9 cellular contexts compared by ENCODE assay signal in the genomic region with DNA sequence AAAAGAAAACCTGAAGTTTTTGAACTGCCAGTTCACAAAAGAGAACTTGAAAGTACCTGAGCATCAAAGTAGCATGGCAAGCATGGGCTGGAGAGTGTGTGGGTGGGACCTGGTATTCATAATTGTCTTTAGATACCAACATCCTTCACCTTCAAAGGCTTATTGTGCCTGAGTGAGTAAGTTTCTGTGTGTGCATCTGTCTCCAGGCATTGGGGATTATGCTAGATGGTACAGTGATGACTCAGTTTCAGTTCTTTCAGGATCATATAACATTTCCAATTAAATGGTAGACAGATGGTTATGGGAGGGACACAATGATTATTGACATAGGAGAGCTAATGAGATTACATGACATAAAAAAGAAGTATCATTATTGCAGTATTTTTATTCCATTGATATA.
DNase-seq lines count a peak whose midpoint lies in the region; ATAC-seq and TF ChIP-seq lines count a peak whose summit lies in the region.
"Had no signal": no experiment of that assay in that cellular context is flagged by ENCODE, and none has a peak within 500 bp of the region (broad histone marks: within the 10 kb centered on the region; RNA-seq: fewer than 3 reads in every experiment).

No MANE protein-coding gene starts in this region.

- peaks cover 3% of the 10 kb centered on the region for H3K4me1 Mint-ChIP-seq in CD14-positive monocyte

- H3K9me3 Mint-ChIP-seq in CD14-positive monocyte, result no peaks in the 10 kb centered on the region

- H3K27me3 Mint-ChIP-seq in CD14-positive monocyte (ENCODE audit: low read depth in 3 of 3), result no peaks in the 10 kb centered on the region

- H3K4me3 ChIP-seq in coronary artery, result no peak overlapping the region

- H3K27ac ChIP-seq in coronary artery, result no peak overlapping the region
- H3K27ac ChIP-seq: neutrophil had no signal

- TF ChIP-seq CTCF in CD14-positive monocyte (IDR thresholded peaks at IDR 0.05) (no peak), coronary artery (IDR thresholded peaks at IDR 0.05) (no peak)

- ATAC-seq in GM18870 (IDR thresholded peaks at IDR 0.05; ENCODE audit: unreplicated experiment), result peak; percentile 58

- H3K36me3 Mint-ChIP-seq in CD14-positive monocyte, result peaks cover 20 to 22% of the 10 kb centered on the region in 2 donors

- no peak overlapping the region for H3K4me3 Mint-ChIP-seq in CD14-positive monocyte

- H3K27ac Mint-ChIP-seq in CD14-positive monocyte, result peak overlapping the region in 1 of 7 donors; percentile 30

- peak; percentile 80 for DNase-seq in NCI-H2171 (lab: John Stamatoyannopoulos, UW)
- DNase-seq in amniotic stem cell (lab: John Stamatoyannopoulos, UW), result peak; percentile 31
- peak; percentile 40 to 67 for DNase-seq in stimulated activated CD4-positive, alpha-beta T cell treated with anti-CD3 and anti-CD28 coated beads, Interleukin-4, amount 100 ng/mL, for 48 hours (ENCODE audit: low read depth in 2 of 2)
- DNase-seq in CD14-positive monocyte (ENCODE audit: low spot score), result no peak
- DNase-seq in coronary artery (ENCODE audit: low spot score), result no peak
- DNase-seq in NOMO-1 treated with DMSO at 0.1 percent for 48 hours (lab: John Stamatoyannopoulos, UW; ENCODE audit: unreplicated experiment), result no peak
- no peak for DNase-seq in HUDEP-2 (lab: John Stamatoyannopoulos, UW; ENCODE audit: unreplicated experiment in 76 of 76)

- intact Hi-C loops in CD14-positive monocyte (cut with micrococcal nuclease), result no loop called here

Comparison
In these comparisons a context has a peak if more than half of its experiments do, and no peak if none do; other contexts are left out.
1. DNase-seq: peak in NCI-H2171 (single experiment), amniotic stem cell (single experiment) and stimulated activated CD4-positive, alpha-beta T cell treated with anti-CD3 and anti-CD28 coated beads, Interleukin-4, amount 100 ng/mL, for 48 hours (2 of 2); none in CD14-positive monocyte (single experiment), coronary artery (single experiment), NOMO-1 treated with DMSO at 0.1 percent for 48 hours (single experiment) and HUDEP-2 (0 of 76).